16 cellular contexts compared by ENCODE assay signal in the genomic region with DNA sequence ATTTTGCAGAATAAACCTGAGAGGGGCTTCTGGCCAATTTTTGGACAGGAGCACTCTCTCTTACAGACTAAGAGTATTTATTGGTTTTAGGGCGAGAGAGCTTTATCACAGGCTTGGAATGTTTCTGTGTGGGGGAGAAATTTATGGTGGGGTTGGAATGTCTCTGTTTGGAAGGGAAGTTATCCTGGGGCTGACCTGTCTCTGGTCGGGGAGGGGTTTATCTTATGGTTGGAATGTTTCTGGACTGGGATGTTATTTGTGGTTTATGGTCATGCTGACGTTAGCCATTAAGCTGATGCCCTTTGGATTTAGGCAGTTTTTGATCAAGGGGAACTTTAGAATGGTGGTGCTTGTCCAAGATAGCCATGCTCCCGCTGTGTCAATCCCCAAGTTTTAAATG.
A peak's percentile ranks its signal among the peaks of the same experiment; 100 is the strongest.
DNase-seq lines count a peak whose midpoint lies in the region; ATAC-seq and TF ChIP-seq lines count a peak whose summit lies in the region.
"Had no signal": no experiment of that assay in that cellular context is flagged by ENCODE, and none has a peak within 500 bp of the region (broad histone marks: within the 10 kb centered on the region; RNA-seq: fewer than 3 reads in every experiment).

No MANE protein-coding gene starts in this region.

- H3K27me3 Mint-ChIP-seq in natural killer cell treated with Interleukin-12 subunit alpha and Interleukin-12 subunit beta and Interleukin-15 and Interleukin-18, amount 100 ng/mL, for 72 hours, result no peaks in the 10 kb centered on the region
- H3K27me3 Mint-ChIP-seq: T-helper 17 cell had no signal

- TF ChIP-seq CTCF in AG10803 (conservative IDR thresholded peaks at IDR 0.05; ENCODE audit: low read length), result no peak

- H3K9me3 Mint-ChIP-seq in natural killer cell treated with Interleukin-12 subunit alpha and Interleukin-12 subunit beta and Interleukin-15 and Interleukin-18, amount 100 ng/mL, for 72 hours, result no peaks in the 10 kb centered on the region

- ATAC-seq in natural killer cell treated with Interleukin-12 subunit alpha and Interleukin-12 subunit beta and Interleukin-15 and Interleukin-18, amount 100 ng/mL, for 72 hours, result no peak
- ATAC-seq in HG03196 (IDR thresholded peaks at IDR 0.05; ENCODE audit: unreplicated experiment) (no peak), GM19395 (IDR thresholded peaks at IDR 0.05; ENCODE audit: unreplicated experiment) (no peak)
- ATAC-seq: lower lobe of right lung, T-helper 17 cell had no signal

- H3K4me3 ChIP-seq in AG10803 (ENCODE audit: low read length), result no peak overlapping the region
- H3K4me3 ChIP-seq: lower lobe of right lung had no signal

- no peak overlapping the region for H3K27ac Mint-ChIP-seq in natural killer cell treated with Interleukin-12 subunit alpha and Interleukin-12 subunit beta and Interleukin-15 and Interleukin-18, amount 100 ng/mL, for 72 hours
- H3K27ac Mint-ChIP-seq: T-helper 17 cell had no signal

- DNase-seq in AG10803 (ENCODE audit: low read depth) (peak; percentile 69), HT1080 (ENCODE audit: low read depth) (peak; percentile 72), astrocyte of the hippocampus (ENCODE audit: low read depth, low spot score) (peak; percentile 68), islet precursor cell (peak; percentile 80)
- DNase-seq in natural killer cell treated with Interleukin-12 subunit alpha and Interleukin-12 subunit beta and Interleukin-15 and Interleukin-18, amount 100 ng/mL, for 72 hours (ENCODE audit: low spot score), result no peak
- DNase-seq in activated CD4-positive, CD25-positive, alpha-beta regulatory T cell treated with anti-CD3 and anti-CD28 coated beads, Interleukin-2, amount 50 U/mL, for 72 hours, result no peak
- DNase-seq: activated effector memory CD4-positive, alpha-beta T cell treated with Interleukin-2 at 50 U/mL for 16 hours; amniotic stem cell; BE2C; lower lobe of right lung; posterior cingulate gyrus; Right ventricle myocardium superior; small intestine; T-helper 17 cell had no signal

- H3K4me3 Mint-ChIP-seq in natural killer cell treated with Interleukin-12 subunit alpha and Interleukin-12 subunit beta and Interleukin-15 and Interleukin-18, amount 100 ng/mL, for 72 hours, result no peak overlapping the region
- H3K4me3 Mint-ChIP-seq: T-helper 17 cell had no signal

- H3K4me1 Mint-ChIP-seq in natural killer cell treated with Interleukin-12 subunit alpha and Interleukin-12 subunit beta and Interleukin-15 and Interleukin-18, amount 100 ng/mL, for 72 hours (ENCODE audit: low read depth in 2 of 2), result no peaks in the 10 kb centered on the region
- H3K4me1 Mint-ChIP-seq: T-helper 17 cell had no signal

- no peaks in the 10 kb centered on the region for H3K36me3 Mint-ChIP-seq in natural killer cell treated with Interleukin-12 subunit alpha and Interleukin-12 subunit beta and Interleukin-15 and Interleukin-18, amount 100 ng/mL, for 72 hours

Comparison
In these comparisons a context has a peak if more than half of its experiments do, and no peak if none do; other contexts are left out.
1. DNase-seq: peak in AG10803 (single experiment), HT1080 (single experiment), astrocyte of the hippocampus (single experiment) and islet precursor cell (single experiment); none in natural killer cell treated with Interleukin-12 subunit alpha and Interleukin-12 subunit beta and Interleukin-15 and Interleukin-18, amount 100 ng/mL, for 72 hours (single experiment) and activated CD4-positive, CD25-positive, alpha-beta regulatory T cell treated with anti-CD3 and anti-CD28 coated beads, Interleukin-2, amount 50 U/mL, for 72 hours (single experiment).